8 cellular contexts compared by ENCODE assay signal in the genomic region with DNA sequence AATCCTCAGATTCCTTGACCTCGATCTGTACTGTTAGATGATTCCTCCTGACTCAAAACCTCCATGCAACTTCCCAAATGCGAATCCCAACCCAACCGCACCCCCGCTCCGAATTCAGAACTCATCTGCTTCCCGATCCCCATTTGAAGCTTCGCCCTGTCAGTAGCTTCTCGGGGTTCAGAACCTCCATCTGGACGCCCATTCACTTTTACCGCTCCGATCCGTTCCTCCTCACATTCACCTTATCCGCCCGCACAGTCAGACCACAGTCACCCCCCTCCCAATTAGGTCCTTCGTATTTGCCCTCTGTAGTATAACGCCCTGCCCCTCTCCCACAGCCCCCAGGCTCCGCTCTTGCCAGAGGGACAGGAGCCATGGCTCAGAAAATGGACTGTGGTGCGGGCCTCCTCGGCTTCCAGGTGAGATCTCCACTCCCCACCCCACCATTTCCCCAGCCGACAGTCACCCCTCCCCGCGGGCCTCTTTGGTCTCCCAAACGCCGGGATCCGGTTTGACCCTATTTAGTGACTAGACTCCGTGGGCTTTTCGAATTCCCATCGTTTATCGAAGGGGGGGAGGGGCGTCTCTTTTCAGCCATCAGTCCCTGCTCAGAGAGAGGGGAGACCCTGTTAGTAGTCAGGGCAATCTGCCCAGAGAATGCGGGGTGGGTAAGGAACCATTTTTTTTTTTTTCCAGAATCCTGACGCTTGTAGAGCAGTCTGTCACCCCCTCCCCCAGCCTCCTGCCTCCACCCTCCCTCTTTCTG. TPM values are rescaled to one million over a fixed set of nuclear protein-coding genes. Genes with fewer than 3 reads are reported as not detected.
A peak's percentile ranks its signal among the peaks of the same experiment; 100 is the strongest.
DNase-seq lines count a peak whose midpoint lies in the region; ATAC-seq and TF ChIP-seq lines count a peak whose summit lies in the region.

No MANE protein-coding gene starts in this region.

- 0 to 34% methylated on average over 31 to 32 of the region's 32 CpGs for WGBS in lung, 2 donors
- WGBS in thymus, result under 1% methylated on average over 32 of the region's 32 CpGs

- peak overlapping the region; percentile 49 for H3K4me3 ChIP-seq in RWPE2 (ENCODE audit: severe bottlenecking)
- H3K4me3 ChIP-seq in lung, result peak overlapping the region; percentile 47
- H3K4me3 ChIP-seq in thymus (ENCODE audit: low read length), result peak overlapping the region; percentile 66

- DNase-seq in activated naive CD4-positive, alpha-beta T cell treated with Interleukin-2 at 50 U/mL for 16 hours, result peak; percentile 3
- DNase-seq in activated naive CD4-positive, alpha-beta T cell treated with anti-CD3 and anti-CD28 coated beads, Interleukin-2, amount 50 U/mL, for 16 hours, result no peak
- DNase-seq in RWPE2 (ENCODE audit: low spot score) (no peak), dermis blood vessel endothelial cell (peak; percentile 27), lung (ENCODE audit: low spot score) (no peak), NOMO-1 treated with DMSO at 0.1 percent for 48 hours (lab: John Stamatoyannopoulos, UW; ENCODE audit: unreplicated experiment) (no peak), NK-92 (lab: John Stamatoyannopoulos, UW; ENCODE audit: unreplicated experiment) (no peak)

- H3K27ac ChIP-seq in RWPE2 (ENCODE audit: poor library complexity, severe bottlenecking) (peak overlapping the region; percentile 22), lung (ENCODE audit: low read depth in 1 of 2, low read length in 1 of 2) (peak overlapping the region; percentile 55 to 71), thymus (ENCODE audit: low read depth) (peak overlapping the region; percentile 79)

- H3K9me3 ChIP-seq in RWPE2 (ENCODE audit: severe bottlenecking) (no peaks in the 10 kb centered on the region), lung (ENCODE audit: control insufficient read depth in 2 of 2, insufficient read depth in 1 of 2, low read length in 1 of 2) (peaks cover 0 to 1% of the 10 kb centered on the region in 2 donors), thymus (ENCODE audit: control insufficient read depth) (no peaks in the 10 kb centered on the region)

- no peaks in the 10 kb centered on the region for H3K27me3 ChIP-seq in RWPE2 (ENCODE audit: insufficient read depth, poor library complexity, severe bottlenecking)
- no peaks in the 10 kb centered on the region for H3K27me3 ChIP-seq in lung (ENCODE audit: control insufficient read depth, insufficient read depth)
- no peaks in the 10 kb centered on the region for H3K27me3 ChIP-seq in thymus (ENCODE audit: control insufficient read depth, insufficient read depth)

- no peaks in the 10 kb centered on the region for H3K4me1 ChIP-seq in RWPE2 (ENCODE audit: insufficient read depth, poor library complexity, severe bottlenecking)
- H3K4me1 ChIP-seq in lung (ENCODE audit: control insufficient read depth in 2 of 2, insufficient read depth in 2 of 2, low read length in 2 of 2), result peaks cover 0 to 7% of the 10 kb centered on the region in 2 donors
- no peaks in the 10 kb centered on the region for H3K4me1 ChIP-seq in thymus (ENCODE audit: control insufficient read depth, insufficient read depth, low read length)

- H3K36me3 ChIP-seq in RWPE2 (ENCODE audit: low read depth), result peaks cover 40% of the 10 kb centered on the region
- peaks cover 0 to 5% of the 10 kb centered on the region in 2 donors for H3K36me3 ChIP-seq in lung (ENCODE audit: control insufficient read depth in 2 of 2, insufficient read depth in 2 of 2, low read length in 2 of 2)
- H3K36me3 ChIP-seq in thymus (ENCODE audit: control insufficient read depth, insufficient read depth), result peaks cover 24% of the 10 kb centered on the region

- TF ChIP-seq CTCF in RWPE2 (IDR thresholded peaks at IDR 0.05; ENCODE audit: poor library complexity, severe bottlenecking) (no peak), lung (IDR thresholded peaks at IDR 0.05; ENCODE audit: control extremely low read depth, extremely low read depth) (no peak)

- ATAC-seq in RWPE2 (ENCODE audit: low read depth) (peak; percentile 6; the same call in 1 of the 3 replicates), lung (ENCODE audit: insufficient read depth, low FRiP score) (no peak)

RNA-seq across cellular contexts. Expression of a gene that starts 0.7 kb away (rescaled TPM):
- total RNA-seq in dermis blood vessel endothelial cell (64.3 and 82.4 TPM in 2 replicates), lung (100 to 1,000 TPM; 108 to 111 TPM)
- polyA plus RNA-seq in lung (10 to 100 TPM; 28.3 to 38.3 TPM), thymus (33.0 TPM)

Comparison
In these comparisons a context has a peak if more than half of its experiments do, and no peak if none do; other contexts are left out.
1. DNase-seq: peak in activated naive CD4-positive, alpha-beta T cell treated with Interleukin-2 at 50 U/mL for 16 hours (single experiment) and dermis blood vessel endothelial cell (single experiment); none in activated naive CD4-positive, alpha-beta T cell treated with anti-CD3 and anti-CD28 coated beads, Interleukin-2, amount 50 U/mL, for 16 hours (single experiment), RWPE2 (single experiment), lung (single experiment), NOMO-1 treated with DMSO at 0.1 percent for 48 hours (single experiment) and NK-92 (single experiment).
2. H3K27ac ChIP-seq: peak in every context shown above with its lines; median percentile 79 in thymus; 63 in lung; 22 in RWPE2.
3. Peak in every context shown above with its lines, with median percentiles within 50 percentile points of each other: H3K4me3 ChIP-seq.